Comparison of ENCODE assay signal across 8 cellular contexts in the genomic region with DNA sequence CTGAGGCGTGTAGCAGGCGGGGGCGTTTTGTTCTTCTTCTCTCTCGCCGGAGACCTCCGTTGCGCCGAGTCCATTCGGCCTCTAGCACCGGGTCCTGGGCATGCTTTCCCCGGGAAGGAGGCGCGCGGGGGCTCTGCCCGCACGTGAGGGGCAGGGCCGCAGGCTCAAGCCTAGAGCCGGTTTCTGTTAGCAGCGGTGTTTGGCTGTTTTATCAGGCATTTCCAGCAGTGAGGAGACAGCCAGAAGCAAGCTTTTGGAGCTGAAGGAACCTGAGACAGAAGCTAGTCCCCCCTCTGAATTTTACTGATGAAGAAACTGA. TPM values are rescaled to one million over a fixed set of nuclear protein-coding genes. Genes with fewer than 3 reads are reported as not detected.
A peak's percentile ranks its signal among the peaks of the same experiment; 100 is the strongest.
DNase-seq lines count a peak whose midpoint lies in the region; TF ChIP-seq lines count a peak whose summit lies in the region.

No MANE protein-coding gene starts in this region.

- CTCF ChIA-PET in CD8-positive, alpha-beta memory T cell (lab: Charles Lee): interaction anchor here (1.2 kb wide), 1 partner anchor 16 kb away, joined by 3 read pairs; no protein-coding TSS in a partner anchor

- peak overlapping the region; percentile 29 for H2AFZ ChIP-seq in OCI-LY3 (ENCODE audit: low read depth, low read length)

- no peaks in the 10 kb centered on the region for H3K9me3 Mint-ChIP-seq in CD8-positive, alpha-beta memory T cell
- no peaks in the 10 kb centered on the region for H3K9me3 Mint-ChIP-seq in osteocyte (ENCODE audit: unreplicated experiment)

- H3K4me3 Mint-ChIP-seq in CD8-positive, alpha-beta memory T cell: peak overlapping the region; percentile 77 to 86 (median 80)
- H3K4me3 Mint-ChIP-seq in osteocyte (ENCODE audit: unreplicated experiment): peak overlapping the region; percentile 81

- no peak for DNase-seq in CD8-positive, alpha-beta memory T cell
- no peak for DNase-seq in esophagus muscularis mucosa (ENCODE audit: extremely low spot score)
- DNase-seq in osteocyte (ENCODE audit: extremely low spot score, unreplicated experiment): no peak
- DNase-seq in NCI-H748 treated with DMSO at 0.1 percent for 48 hours (lab: John Stamatoyannopoulos, UW): no peak
- no peak for DNase-seq in OCI-M2 (lab: John Stamatoyannopoulos, UW; ENCODE audit: unreplicated experiment)
- DNase-seq in NCI-H1092 (lab: John Stamatoyannopoulos, UW): no peak
- no peak for DNase-seq in midbrain (lab: John Stamatoyannopoulos, UW)

- peak overlapping the region; percentile 71 for H3K9ac ChIP-seq in OCI-LY3 (ENCODE audit: low read length)

- H3K36me3 Mint-ChIP-seq in CD8-positive, alpha-beta memory T cell: peaks cover 0 to 6% (median 0%) of the 10 kb centered on the region in 3 donors
- peaks cover 3% of the 10 kb centered on the region for H3K36me3 Mint-ChIP-seq in osteocyte (ENCODE audit: unreplicated experiment)

- H3K4me1 ChIP-seq in CD8-positive, alpha-beta memory T cell (ENCODE audit: insufficient read depth, low read length): peaks cover 4% of the 10 kb centered on the region
- peaks cover 10% of the 10 kb centered on the region for H3K4me1 ChIP-seq in OCI-LY3 (ENCODE audit: low read length)
- H3K4me1 ChIP-seq in esophagus muscularis mucosa: peaks cover 17 to 52% (median 47%) of the 10 kb centered on the region in 4 donors

- H3K4me3 ChIP-seq in CD8-positive, alpha-beta memory T cell (ENCODE audit: low read length): peak overlapping the region; percentile 36
- H3K4me3 ChIP-seq in OCI-LY3 (ENCODE audit: low read length) (peak overlapping the region; percentile 87), esophagus muscularis mucosa (peak overlapping the region; percentile 88 to 91 (median 88))

- H3K4me2 ChIP-seq in OCI-LY3 (ENCODE audit: low read length): peak overlapping the region; percentile 79

- peaks cover 14 to 22% of the 10 kb centered on the region in 2 donors for H3K27me3 Mint-ChIP-seq in CD8-positive, alpha-beta memory T cell
- H3K27me3 Mint-ChIP-seq in osteocyte (ENCODE audit: unreplicated experiment): no peaks in the 10 kb centered on the region

- peak overlapping the region in 3 of 8 donors; percentile 24 to 75 (median 66) for H3K27ac Mint-ChIP-seq in CD8-positive, alpha-beta memory T cell
- H3K27ac Mint-ChIP-seq in osteocyte (ENCODE audit: unreplicated experiment): no peak overlapping the region

- POLR2A ChIA-PET in CD8-positive, alpha-beta memory T cell (lab: Charles Lee): no interaction called here

- no peak for TF ChIP-seq EP300 in esophagus muscularis mucosa (IDR thresholded peaks at IDR 0.05)

- H3K36me3 ChIP-seq in CD8-positive, alpha-beta memory T cell (ENCODE audit: insufficient read depth, low read length): no peaks in the 10 kb centered on the region
- H3K36me3 ChIP-seq in OCI-LY3 (replicated peaks; ENCODE audit: low read depth, low read length): no peaks in the 10 kb centered on the region
- H3K36me3 ChIP-seq in esophagus muscularis mucosa: peaks cover 0 to 4% (median 1%) of the 10 kb centered on the region in 4 donors

- H4K20me1 ChIP-seq in OCI-LY3 (ENCODE audit: insufficient read depth, low read length): no peaks in the 10 kb centered on the region

- peaks cover 14 to 32% (median 25%) of the 10 kb centered on the region in 3 donors for H3K4me1 Mint-ChIP-seq in CD8-positive, alpha-beta memory T cell
- H3K4me1 Mint-ChIP-seq in osteocyte (ENCODE audit: unreplicated experiment): peaks cover 16% of the 10 kb centered on the region

- H3K27me3 ChIP-seq in CD8-positive, alpha-beta memory T cell (ENCODE audit: insufficient read depth, low read length, poor library complexity, severe bottlenecking): no peaks in the 10 kb centered on the region
- H3K27me3 ChIP-seq in OCI-LY3 (ENCODE audit: low read depth, low read length): 0 out of 2 replicates have a peak, but pooled peaks cover 4% of the 10 kb centered on the region
- peaks cover 0 to 3% (median 0%) of the 10 kb centered on the region in 4 donors for H3K27me3 ChIP-seq in esophagus muscularis mucosa

- peak overlapping the region; percentile 22 for H3K27ac ChIP-seq in CD8-positive, alpha-beta memory T cell (ENCODE audit: low read depth, low read length)
- no peak overlapping the region for H3K27ac ChIP-seq in OCI-LY3 (ENCODE audit: low read length)
- H3K27ac ChIP-seq in esophagus muscularis mucosa (replicated peaks in 1 of 4): peak overlapping the region; percentile 88 to 91 (median 88)

- TF ChIP-seq CTCF in OCI-LY3 (IDR thresholded peaks at IDR 0.05; ENCODE audit: low read depth, low read length) (no peak), esophagus muscularis mucosa (IDR thresholded peaks at IDR 0.05) (no peak), osteocyte (IDR thresholded peaks at IDR 0.05) (no peak)

- intact Hi-C loops in esophagus muscularis mucosa (cut with DNase I): no loop called here

- WGBS in esophagus muscularis mucosa: 0% methylated on average over 8 of the region's 19 CpGs

- H3K79me2 ChIP-seq in OCI-LY3 (ENCODE audit: low read length): no peaks in the 10 kb centered on the region

- TF ChIP-seq POLR2A in esophagus muscularis mucosa (IDR thresholded peaks at IDR 0.05; ENCODE audit: low read depth): no peak

- no peaks in the 10 kb centered on the region for H3K9me3 ChIP-seq in CD8-positive, alpha-beta memory T cell (ENCODE audit: low read length)
- H3K9me3 ChIP-seq in OCI-LY3 (ENCODE audit: insufficient read depth, low read length) (no peaks in the 10 kb centered on the region), esophagus muscularis mucosa (no peaks in the 10 kb centered on the region)

RNA-seq across cellular contexts. Expression of gene PSEN2, which starts 0.6 kb away (rescaled TPM):
- 10 to 100 TPM; 10.2 to 10.5 TPM for total RNA-seq in CD8-positive, alpha-beta memory T cell
- 9.8 TPM for polyA plus RNA-seq in CD8-positive, alpha-beta memory T cell
- 10 to 100 TPM; 37.8 to 56.9 (median 47.1) TPM for total RNA-seq in esophagus muscularis mucosa
- 18.8 and 22.8 TPM in 2 replicates for total RNA-seq in osteocyte

Comparison
In these comparisons a context has a peak if more than half of its experiments do, and no peak if none do; other contexts are left out.
1. H3K4me3 ChIP-seq: peak in every context shown above with its lines; median percentile 88 in esophagus muscularis mucosa; 87 in OCI-LY3; 36 in CD8-positive, alpha-beta memory T cell.